ENCODE assay signal across 20 cellular contexts in genomic region chrX:3522016-3522690, GRCh38.
A peak's percentile ranks its signal among the peaks of the same experiment; 100 is the strongest.
DNase-seq lines count a peak whose midpoint lies in the region; ATAC-seq and TF ChIP-seq lines count a peak whose summit lies in the region.
"Had no signal": no experiment of that assay in that cellular context is flagged by ENCODE, and none has a peak within 500 bp of the region (broad histone marks: within the 10 kb centered on the region; RNA-seq: fewer than 3 reads in every experiment).

No MANE protein-coding gene starts in this region.

- H3K9me3 ChIP-seq in osteoblast (ENCODE audit: low read depth, low read length) = no peaks in the 10 kb centered on the region
- H3K9me3 ChIP-seq: heart left ventricle had no signal

- ATAC-seq in HG02759 (IDR thresholded peaks at IDR 0.05; ENCODE audit: unreplicated experiment) (no peak), HG03139 (IDR thresholded peaks at IDR 0.05; ENCODE audit: unreplicated experiment) (no peak)
- ATAC-seq: activated CD8-positive, alpha-beta memory T cell treated with anti-CD3 and anti-CD28 coated beads, Interleukin-2, amount 10 ng/mL, durations not matched to agents 7 days and 5 days; activated T-helper 17 cell treated with anti-CD3 and anti-CD28 coated beads, Interleukin-2, amount 50 U/mL, for 72 hours; Right ventricle myocardium inferior; stimulated activated memory B cell treated with anti-CD40 and anti-IgM and Interleukin-4, amounts not matched to agents 10 μg/mL and 1 μg/mL and 100 μg/mL, for 72 hours; T-cell had no signal

- H3K79me2 ChIP-seq in osteoblast (ENCODE audit: insufficient read depth, low read length) = no peaks in the 10 kb centered on the region

- H3K4me3 ChIP-seq in AG10803 (ENCODE audit: low read length) = no peak overlapping the region
- no peak overlapping the region for H3K4me3 ChIP-seq in osteoblast (ENCODE audit: insufficient read depth, low read length)
- H3K4me3 ChIP-seq: heart left ventricle had no signal

- DNase-seq in AG10803 (ENCODE audit: low read depth) (peak; percentile 94), M059J (ENCODE audit: low read depth) (peak; percentile 69), dedifferentiated amniotic fluid mesenchymal stem cell (ENCODE audit: extremely low spot score) (peak; percentile 64), osteoblast (ENCODE audit: insufficient read length, low spot score, missing footprints) (peak; percentile 15), GM10266 (ENCODE audit: extremely low spot score) (no peak), nucleus accumbens (lab: John Stamatoyannopoulos, UW) (no peak)
- DNase-seq: activated CD4-positive, alpha-beta T cell treated with anti-CD3 and anti-CD28 coated beads for 4 hours; activated CD8-positive, alpha-beta memory T cell treated with anti-CD3 and anti-CD28 coated beads, Interleukin-2, amount 10 ng/mL, durations not matched to agents 7 days and 5 days; activated naive CD8-positive, alpha-beta T cell treated with anti-CD3 and anti-CD28 coated beads, Interleukin-2, amount 10 ng/mL, durations not matched to agents 7 days and 5 days; C1 segment of cervical spinal cord; erythroblast; NCI-H1417; NCI-H524; T-cell had no signal

- no peaks in the 10 kb centered on the region for H3K36me3 ChIP-seq in osteoblast (ENCODE audit: insufficient read depth, low read length)
- H3K36me3 ChIP-seq: heart left ventricle had no signal

- TF ChIP-seq CTCF in AG10803 (conservative IDR thresholded peaks at IDR 0.05; ENCODE audit: low read length) = no peak
- no peak for TF ChIP-seq CTCF in osteoblast (IDR thresholded peaks at IDR 0.05; ENCODE audit: extremely low read depth, low read depth, low read length)
- TF ChIP-seq CTCF in GM10266 (IDR thresholded peaks at IDR 0.05; ENCODE audit: control insufficient read depth, insufficient read depth, low read depth, missing control alignments) = no peak

- H3K4me1 ChIP-seq in osteoblast (ENCODE audit: insufficient read depth, low read length) = peaks cover 57% of the 10 kb centered on the region

- H2AFZ ChIP-seq in osteoblast (ENCODE audit: low read length) = no peak overlapping the region

- H3K4me2 ChIP-seq in osteoblast (ENCODE audit: insufficient read depth, low read length) = peak overlapping the region; percentile 54

- no peaks in the 10 kb centered on the region for H3K27me3 ChIP-seq in osteoblast (ENCODE audit: insufficient read depth, low read length)
- H3K27me3 ChIP-seq: heart left ventricle had no signal

- no peaks in the 10 kb centered on the region for H4K20me1 ChIP-seq in osteoblast (ENCODE audit: insufficient read depth, low read length)

- peak overlapping the region; percentile 99 for H3K27ac ChIP-seq in osteoblast (ENCODE audit: low read depth, low read length)

Comparison
In these comparisons a context has a peak if more than half of its experiments do, and no peak if none do; other contexts are left out.
1. DNase-seq: peak in AG10803 (single experiment), M059J (single experiment), dedifferentiated amniotic fluid mesenchymal stem cell (single experiment) and osteoblast (single experiment); none in GM10266 (single experiment) and nucleus accumbens (0 of 56).